In genomic region chr12:53508534-53509199, GRCh38 we compare ENCODE assay signal across 1 cellular context.
A peak's percentile ranks its signal among the peaks of the same experiment; 100 is the strongest.
TF ChIP-seq lines count a peak whose summit lies in the region.

No MANE protein-coding gene starts in this region.

TF ChIP-seq in GM12878, 131 proteins besides CTCF, POLR2A, EP300 and RAD21 (continued from another document and continues in another):
- TF ChIP-seq, protein P1, sequence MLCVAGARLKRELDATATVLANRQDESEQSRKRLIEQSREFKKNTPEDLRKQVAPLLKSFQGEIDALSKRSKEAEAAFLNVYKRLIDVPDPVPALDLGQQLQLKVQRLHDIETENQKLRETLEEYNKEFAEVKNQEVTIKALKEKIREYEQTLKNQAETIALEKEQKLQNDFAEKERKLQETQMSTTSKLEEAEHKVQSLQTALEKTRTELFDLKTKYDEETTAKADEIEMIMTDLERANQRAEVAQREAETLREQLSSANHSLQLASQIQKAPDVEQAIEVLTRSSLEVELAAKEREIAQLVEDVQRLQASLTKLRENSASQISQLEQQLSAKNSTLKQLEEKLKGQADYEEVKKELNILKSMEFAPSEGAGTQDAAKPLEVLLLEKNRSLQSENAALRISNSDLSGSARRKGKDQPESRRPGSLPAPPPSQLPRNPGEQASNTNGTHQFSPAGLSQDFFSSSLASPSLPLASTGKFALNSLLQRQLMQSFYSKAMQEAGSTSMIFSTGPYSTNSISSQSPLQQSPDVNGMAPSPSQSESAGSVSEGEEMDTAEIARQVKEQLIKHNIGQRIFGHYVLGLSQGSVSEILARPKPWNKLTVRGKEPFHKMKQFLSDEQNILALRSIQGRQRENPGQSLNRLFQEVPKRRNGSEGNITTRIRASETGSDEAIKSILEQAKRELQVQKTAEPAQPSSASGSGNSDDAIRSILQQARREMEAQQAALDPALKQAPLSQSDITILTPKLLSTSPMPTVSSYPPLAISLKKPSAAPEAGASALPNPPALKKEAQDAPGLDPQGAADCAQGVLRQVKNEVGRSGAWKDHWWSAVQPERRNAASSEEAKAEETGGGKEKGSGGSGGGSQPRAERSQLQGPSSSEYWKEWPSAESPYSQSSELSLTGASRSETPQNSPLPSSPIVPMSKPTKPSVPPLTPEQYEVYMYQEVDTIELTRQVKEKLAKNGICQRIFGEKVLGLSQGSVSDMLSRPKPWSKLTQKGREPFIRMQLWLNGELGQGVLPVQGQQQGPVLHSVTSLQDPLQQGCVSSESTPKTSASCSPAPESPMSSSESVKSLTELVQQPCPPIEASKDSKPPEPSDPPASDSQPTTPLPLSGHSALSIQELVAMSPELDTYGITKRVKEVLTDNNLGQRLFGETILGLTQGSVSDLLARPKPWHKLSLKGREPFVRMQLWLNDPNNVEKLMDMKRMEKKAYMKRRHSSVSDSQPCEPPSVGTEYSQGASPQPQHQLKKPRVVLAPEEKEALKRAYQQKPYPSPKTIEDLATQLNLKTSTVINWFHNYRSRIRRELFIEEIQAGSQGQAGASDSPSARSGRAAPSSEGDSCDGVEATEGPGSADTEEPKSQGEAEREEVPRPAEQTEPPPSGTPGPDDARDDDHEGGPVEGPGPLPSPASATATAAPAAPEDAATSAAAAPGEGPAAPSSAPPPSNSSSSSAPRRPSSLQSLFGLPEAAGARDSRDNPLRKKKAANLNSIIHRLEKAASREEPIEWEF (IDR thresholded peaks at IDR 0.05; ENCODE audit: insufficient replicate concordance, low read depth, low read length) = no peak
- peak; percentile 48; the same call in 1 of the 2 replicates for TF ChIP-seq RB1 (IDR thresholded peaks at IDR 0.05; ENCODE audit: borderline replicate concordance)
- TF ChIP-seq NR2C1 (IDR thresholded peaks at IDR 0.05) = no peak
- TF ChIP-seq NFYA (IDR thresholded peaks at IDR 0.05; ENCODE audit: borderline replicate concordance, low read depth, low read length) = no peak
- no peak for TF ChIP-seq RBBP5 (conservative IDR thresholded peaks at IDR 0.05)
- no peak for TF ChIP-seq TCF7 (IDR thresholded peaks at IDR 0.05; ENCODE audit: borderline replicate concordance)
- TF ChIP-seq E2F4 (IDR thresholded peaks at IDR 0.05; ENCODE audit: low read depth, low read length) = no peak
- no peak for TF ChIP-seq ZZZ3 (IDR thresholded peaks at IDR 0.05; ENCODE audit: control insufficient read depth, insufficient read length, low read depth)
- no peak for TF ChIP-seq HDAC6 (IDR thresholded peaks at IDR 0.05; ENCODE audit: unreplicated experiment)
- no peak for TF ChIP-seq TCF3 (IDR thresholded peaks at IDR 0.05; ENCODE audit: borderline replicate concordance, insufficient read depth, low read depth, low read length)
- TF ChIP-seq, protein P2, sequence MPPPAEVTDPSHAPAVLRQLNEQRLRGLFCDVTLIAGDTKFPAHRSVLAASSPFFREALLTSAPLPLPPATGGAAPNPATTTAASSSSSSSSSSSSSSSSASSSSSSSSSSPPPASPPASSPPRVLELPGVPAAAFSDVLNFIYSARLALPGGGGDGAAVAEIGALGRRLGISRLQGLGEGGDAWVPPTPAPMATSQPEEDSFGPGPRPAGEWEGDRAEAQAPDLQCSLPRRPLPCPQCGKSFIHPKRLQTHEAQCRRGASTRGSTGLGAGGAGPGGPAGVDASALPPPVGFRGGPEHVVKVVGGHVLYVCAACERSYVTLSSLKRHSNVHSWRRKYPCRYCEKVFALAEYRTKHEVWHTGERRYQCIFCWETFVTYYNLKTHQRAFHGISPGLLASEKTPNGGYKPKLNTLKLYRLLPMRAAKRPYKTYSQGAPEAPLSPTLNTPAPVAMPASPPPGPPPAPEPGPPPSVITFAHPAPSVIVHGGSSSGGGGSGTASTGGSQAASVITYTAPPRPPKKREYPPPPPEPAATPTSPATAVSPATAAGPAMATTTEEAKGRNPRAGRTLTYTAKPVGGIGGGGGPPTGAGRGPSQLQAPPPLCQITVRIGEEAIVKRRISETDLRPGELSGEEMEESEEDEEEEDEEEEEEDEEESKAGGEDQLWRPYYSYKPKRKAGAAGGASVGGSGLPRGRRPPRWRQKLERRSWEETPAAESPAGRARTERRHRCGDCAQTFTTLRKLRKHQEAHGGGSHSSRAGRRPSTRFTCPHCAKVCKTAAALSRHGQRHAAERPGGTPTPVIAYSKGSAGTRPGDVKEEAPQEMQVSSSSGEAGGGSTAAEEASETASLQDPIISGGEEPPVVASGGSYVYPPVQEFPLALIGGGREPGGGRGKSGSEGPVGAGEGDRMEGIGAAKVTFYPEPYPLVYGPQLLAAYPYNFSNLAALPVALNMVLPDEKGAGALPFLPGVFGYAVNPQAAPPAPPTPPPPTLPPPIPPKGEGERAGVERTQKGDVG (CRISPR knock-in tag; IDR thresholded peaks at IDR 0.05) = no peak
- TF ChIP-seq CHD1 (IDR thresholded peaks at IDR 0.05; ENCODE audit: low read depth, low read length) = no peak
- no peak for TF ChIP-seq CBFB (IDR thresholded peaks at IDR 0.05; ENCODE audit: low read depth)
- TF ChIP-seq IKZF1 (conservative IDR thresholded peaks at IDR 0.05) = no peak
- TF ChIP-seq MTA2 (IDR thresholded peaks at IDR 0.05; ENCODE audit: low read depth) = no peak
- no peak for TF ChIP-seq CBX3 (IDR thresholded peaks at IDR 0.05; ENCODE audit: borderline replicate concordance, low read depth)
- TF ChIP-seq POLR2AphosphoS5 (IDR thresholded peaks at IDR 0.05; ENCODE audit: low read length) = no peak
- peak; percentile 88 for TF ChIP-seq SPI1 (IDR thresholded peaks at IDR 0.05; ENCODE audit: borderline replicate concordance, insufficient read depth, low read depth, low read length)
- TF ChIP-seq, protein P3, sequence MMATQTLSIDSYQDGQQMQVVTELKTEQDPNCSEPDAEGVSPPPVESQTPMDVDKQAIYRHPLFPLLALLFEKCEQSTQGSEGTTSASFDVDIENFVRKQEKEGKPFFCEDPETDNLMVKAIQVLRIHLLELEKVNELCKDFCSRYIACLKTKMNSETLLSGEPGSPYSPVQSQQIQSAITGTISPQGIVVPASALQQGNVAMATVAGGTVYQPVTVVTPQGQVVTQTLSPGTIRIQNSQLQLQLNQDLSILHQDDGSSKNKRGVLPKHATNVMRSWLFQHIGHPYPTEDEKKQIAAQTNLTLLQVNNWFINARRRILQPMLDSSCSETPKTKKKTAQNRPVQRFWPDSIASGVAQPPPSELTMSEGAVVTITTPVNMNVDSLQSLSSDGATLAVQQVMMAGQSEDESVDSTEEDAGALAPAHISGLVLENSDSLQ (IDR thresholded peaks at IDR 0.05) = no peak
- no peak for TF ChIP-seq GABPA (IDR thresholded peaks at IDR 0.05; ENCODE audit: low read depth)
- TF ChIP-seq BRCA1 (IDR thresholded peaks at IDR 0.05; ENCODE audit: low read depth, low read length) = no peak
- no peak for TF ChIP-seq REST (IDR thresholded peaks at IDR 0.05; ENCODE audit: low read depth, low read length)
- TF ChIP-seq TCF12 (IDR thresholded peaks at IDR 0.05; ENCODE audit: low read depth, low read length) = no peak
- TF ChIP-seq MEF2B (IDR thresholded peaks at IDR 0.05; ENCODE audit: partially characterized antibody, poor library complexity, severe bottlenecking) = peak; percentile 20
- peak; percentile 62 for TF ChIP-seq RELA (IDR thresholded peaks at IDR 0.05; ENCODE audit: borderline replicate concordance, partially characterized antibody)
- no peak for TF ChIP-seq RELB (IDR thresholded peaks at IDR 0.05; ENCODE audit: low read depth)
- TF ChIP-seq BHLHE40 (IDR thresholded peaks at IDR 0.05; ENCODE audit: borderline replicate concordance in 1 of 2, low read depth in 2 of 2, low read length in 1 of 2) = no peak
- no peak for TF ChIP-seq BCL11A (IDR thresholded peaks at IDR 0.05; ENCODE audit: low read depth, low read length)
- TF ChIP-seq, protein P4, sequence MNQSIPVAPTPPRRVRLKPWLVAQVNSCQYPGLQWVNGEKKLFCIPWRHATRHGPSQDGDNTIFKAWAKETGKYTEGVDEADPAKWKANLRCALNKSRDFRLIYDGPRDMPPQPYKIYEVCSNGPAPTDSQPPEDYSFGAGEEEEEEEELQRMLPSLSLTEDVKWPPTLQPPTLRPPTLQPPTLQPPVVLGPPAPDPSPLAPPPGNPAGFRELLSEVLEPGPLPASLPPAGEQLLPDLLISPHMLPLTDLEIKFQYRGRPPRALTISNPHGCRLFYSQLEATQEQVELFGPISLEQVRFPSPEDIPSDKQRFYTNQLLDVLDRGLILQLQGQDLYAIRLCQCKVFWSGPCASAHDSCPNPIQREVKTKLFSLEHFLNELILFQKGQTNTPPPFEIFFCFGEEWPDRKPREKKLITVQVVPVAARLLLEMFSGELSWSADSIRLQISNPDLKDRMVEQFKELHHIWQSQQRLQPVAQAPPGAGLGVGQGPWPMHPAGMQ (IDR thresholded peaks at IDR 0.05; ENCODE audit: borderline replicate concordance) = no peak
- TF ChIP-seq ZNF217 (IDR thresholded peaks at IDR 0.05) = no peak
- TF ChIP-seq ZNF384 (IDR thresholded peaks at IDR 0.05; ENCODE audit: borderline replicate concordance, low read depth, low read length) = no peak
- TF ChIP-seq EZH2 (IDR thresholded peaks at IDR 0.05; ENCODE audit: borderline replicate concordance, control insufficient read depth, low read depth, low read length) = no peak
- TF ChIP-seq E4F1 (IDR thresholded peaks at IDR 0.05; ENCODE audit: borderline replicate concordance, partially characterized antibody) = no peak
- TF ChIP-seq ATF3 (IDR thresholded peaks at IDR 0.05; ENCODE audit: borderline replicate concordance, extremely low read depth, low read depth, low read length) = no peak
- no peak for TF ChIP-seq CEBPB (IDR thresholded peaks at IDR 0.05; ENCODE audit: borderline replicate concordance in 1 of 2, low read depth in 2 of 2, low read length in 2 of 2)
- TF ChIP-seq ETV6 (conservative IDR thresholded peaks at IDR 0.05 in 1 of 2, IDR thresholded peaks at IDR 0.05 in 1 of 2; ENCODE audit: borderline replicate concordance in 1 of 2, low read depth in 1 of 2) = no peak
